In genomic region chr21:28193189-28193588, GRCh38 we compare ENCODE assay signal across 24 cellular contexts.
DNase-seq lines count a peak whose midpoint lies in the region; ATAC-seq, FAIRE-seq and TF ChIP-seq lines count a peak whose summit lies in the region.
"Had no signal": no experiment of that assay in that cellular context is flagged by ENCODE, and none has a peak within 500 bp of the region (broad histone marks: within the 10 kb centered on the region; RNA-seq: fewer than 3 reads in every experiment).

No MANE protein-coding gene starts in this region.

- no peak overlapping the region for H3K4me3 ChIP-seq in MM.1S (ENCODE audit: low read length)
- no peak overlapping the region for H3K4me3 ChIP-seq in kidney (ENCODE audit: low read length in 2 of 2)
- H3K4me3 ChIP-seq: dorsolateral prefrontal cortex had no signal

- no peak for FAIRE-seq in kidney (lab: Jason Lieb, UNC)
- FAIRE-seq: islet of Langerhans, small intestine had no signal

- H3K9me2 ChIP-seq in MM.1S (replicated peaks; ENCODE audit: insufficient read depth, low read length): no peaks in the 10 kb centered on the region

- H3K4me2 ChIP-seq in MM.1S (ENCODE audit: low read depth, low read length): no peak overlapping the region

- H3K27me3 ChIP-seq in MM.1S (replicated peaks; ENCODE audit: insufficient read depth, low read length): no peaks in the 10 kb centered on the region

- H3K9me3 ChIP-seq in MM.1S (replicated peaks; ENCODE audit: insufficient read depth, low read length) (no peaks in the 10 kb centered on the region), kidney (ENCODE audit: control insufficient read depth in 1 of 2, low read length in 2 of 2) (no peaks in the 10 kb centered on the region)

- H3K9ac ChIP-seq in MM.1S (ENCODE audit: low read length) (no peak overlapping the region), kidney (ENCODE audit: low read length in 2 of 2) (no peak overlapping the region)

- H3K9me3 Mint-ChIP-seq in chondrocyte (ENCODE audit: low read depth): peaks cover 26% of the 10 kb centered on the region

- no peak overlapping the region for H3K27ac ChIP-seq in MM.1S (ENCODE audit: low read length)
- no peak overlapping the region for H3K27ac ChIP-seq in kidney (ENCODE audit: low read depth in 2 of 2, low read length in 2 of 2)
- H3K27ac ChIP-seq: dorsolateral prefrontal cortex had no signal

- no peak overlapping the region for H3K27ac Mint-ChIP-seq in chondrocyte (ENCODE audit: unreplicated experiment)
- H3K27ac Mint-ChIP-seq: activated CD4-positive, alpha-beta memory T cell treated with anti-CD3 and anti-CD28 coated beads, Interleukin-2, amount 10 ng/mL, durations not matched to agents 7 days and 5 days; activated naive CD8-positive, alpha-beta T cell treated with anti-CD3 and anti-CD28 coated beads for 36 hours; brain; naive thymus-derived CD4-positive, alpha-beta T cell; T-cell had no signal

- no peaks in the 10 kb centered on the region for H3K36me3 Mint-ChIP-seq in chondrocyte (ENCODE audit: low read depth)
- H3K36me3 Mint-ChIP-seq: activated naive CD8-positive, alpha-beta T cell treated with anti-CD3 and anti-CD28 coated beads for 36 hours; brain; T-cell had no signal

- H2AFZ ChIP-seq in MM.1S (ENCODE audit: low read length): no peak overlapping the region

- H3K36me3 ChIP-seq in MM.1S (replicated peaks; ENCODE audit: insufficient read depth, low read length) (no peaks in the 10 kb centered on the region), kidney (ENCODE audit: control insufficient read depth in 1 of 2, insufficient read depth in 2 of 2, low read length in 2 of 2) (no peaks in the 10 kb centered on the region)

- no peaks in the 10 kb centered on the region for H3K27me3 Mint-ChIP-seq in chondrocyte (ENCODE audit: low read depth)
- H3K27me3 Mint-ChIP-seq: activated CD4-positive, alpha-beta memory T cell treated with anti-CD3 and anti-CD28 coated beads, Interleukin-2, amount 10 ng/mL, durations not matched to agents 7 days and 5 days; T-cell had no signal

- H3F3A ChIP-seq in MM.1S (ENCODE audit: insufficient read depth, low read length): no peaks in the 10 kb centered on the region

- intact Hi-C loops in kidney (cut with DNase I) (no loop called here), sciatic nerve (cut with DNase I) (no loop called here), cardiac septum (cut with DNase I) (no loop called here)

- H3K4me1 ChIP-seq in MM.1S (ENCODE audit: low read length) (no peaks in the 10 kb centered on the region), kidney (ENCODE audit: control insufficient read depth in 1 of 2, insufficient read depth in 1 of 2, low read depth in 1 of 2, low read length in 2 of 2) (no peaks in the 10 kb centered on the region)

- no peaks in the 10 kb centered on the region for H3K4me1 Mint-ChIP-seq in chondrocyte (ENCODE audit: low read depth)
- H3K4me1 Mint-ChIP-seq: activated CD4-positive, alpha-beta memory T cell treated with anti-CD3 and anti-CD28 coated beads, Interleukin-2, amount 10 ng/mL, durations not matched to agents 7 days and 5 days; activated naive CD8-positive, alpha-beta T cell treated with anti-CD3 and anti-CD28 coated beads for 36 hours; brain; naive thymus-derived CD4-positive, alpha-beta T cell; T-cell had no signal

- ATAC-seq in sciatic nerve: no peak
- ATAC-seq: naive thymus-derived CD4-positive, alpha-beta T cell; T-cell had no signal

- H4K20me1 ChIP-seq in MM.1S (ENCODE audit: insufficient read depth, low read length): no peaks in the 10 kb centered on the region

- DNase-seq in ELF-1 (ENCODE audit: low read depth, low spot score): peak; percentile 6
- DNase-seq in MM.1S: no peak
- no peak for DNase-seq in chondrocyte (ENCODE audit: low spot score)
- no peak for DNase-seq in kidney
- no peak for DNase-seq in NCI-H146 (lab: John Stamatoyannopoulos, UW)
- DNase-seq in sciatic nerve (ENCODE audit: low spot score): no peak
- no peak for DNase-seq in cardiac septum (ENCODE audit: low spot score)
- no peak for DNase-seq in NCI-H2171 (lab: John Stamatoyannopoulos, UW)
- DNase-seq: activated CD4-positive, alpha-beta memory T cell treated with anti-CD3 and anti-CD28 coated beads, Interleukin-2, amount 10 ng/mL, durations not matched to agents 7 days and 5 days; activated naive CD8-positive, alpha-beta T cell treated with anti-CD3 and anti-CD28 coated beads for 36 hours; activated T-cell treated with anti-CD3 and anti-CD28 coated beads, Interleukin-2, amount 50 U/mL, for 48 hours; AML-193; Calu3; dorsolateral prefrontal cortex; GDM1; mammary epithelial cell; naive thymus-derived CD4-positive, alpha-beta T cell; NCI-H187; SHP77; small intestine; stimulated activated CD4-positive, alpha-beta T cell treated with anti-CD3 and anti-CD28 coated beads, Interleukin-4, amount 100 ng/mL, for 24 hours; T-cell had no signal

- peak; percentile 38 for TF ChIP-seq CTCF in MM.1S (IDR thresholded peaks at IDR 0.05; ENCODE audit: low read length)
- peak; percentile 17 for TF ChIP-seq CTCF in chondrocyte (IDR thresholded peaks at IDR 0.05)
- peak; percentile 17 for TF ChIP-seq CTCF in kidney (IDR thresholded peaks at IDR 0.05; ENCODE audit: borderline replicate concordance, extremely low read depth, insufficient read depth)

- H3K79me2 ChIP-seq in MM.1S (ENCODE audit: low read length): no peaks in the 10 kb centered on the region

- H3K4me3 Mint-ChIP-seq in chondrocyte (ENCODE audit: unreplicated experiment): no peak overlapping the region
- H3K4me3 Mint-ChIP-seq: activated CD4-positive, alpha-beta memory T cell treated with anti-CD3 and anti-CD28 coated beads, Interleukin-2, amount 10 ng/mL, durations not matched to agents 7 days and 5 days; activated naive CD8-positive, alpha-beta T cell treated with anti-CD3 and anti-CD28 coated beads for 36 hours; brain; naive thymus-derived CD4-positive, alpha-beta T cell; T-cell had no signal
